In genomic region chr5:15500326-15500958, GRCh38 we compare ENCODE assay signal across 8 cellular contexts. TPM values are rescaled to one million over a fixed set of nuclear protein-coding genes. Genes with fewer than 3 reads are reported as not detected.
DNase-seq lines count a peak whose midpoint lies in the region; ATAC-seq and TF ChIP-seq lines count a peak whose summit lies in the region.

No MANE protein-coding gene starts in this region.

- H3K27ac ChIP-seq in ectodermal cell (ENCODE audit: insufficient read depth, low read depth, low read length, poor library complexity, severe bottlenecking) (no peak overlapping the region), lower lobe of right lung (peak overlapping the region; percentile 82), upper lobe of left lung (peak overlapping the region; percentile 79 to 89 (median 88))

- TF ChIP-seq EP300 in upper lobe of left lung (IDR thresholded peaks at IDR 0.05), result no peak

- no peak for TF ChIP-seq CTCF in lower lobe of right lung (IDR thresholded peaks at IDR 0.05)
- peak in 1 of 6 experiments; percentile 10 for TF ChIP-seq CTCF in upper lobe of left lung (IDR thresholded peaks at IDR 0.05)

- DNase-seq in ACHN (peak; percentile 53), HT1080 (ENCODE audit: low read depth) (peak; percentile 27), lower lobe of right lung (peak; percentile 48), upper lobe of left lung (no peak)
- DNase-seq in effector CD8-positive, alpha-beta T cell (lab: John Stamatoyannopoulos, UW), result no peak
- no peak for DNase-seq in activated CD4-positive, alpha-beta T cell treated with anti-CD3 and anti-CD28 coated beads, Interleukin-2, amount 50 U/mL, for 48 hours

- no peaks in the 10 kb centered on the region for H3K27me3 ChIP-seq in ectodermal cell (ENCODE audit: control insufficient read depth, insufficient read depth, low read length, poor library complexity, severe bottlenecking)
- no peaks in the 10 kb centered on the region for H3K27me3 ChIP-seq in lower lobe of right lung (ENCODE audit: low read depth)
- H3K27me3 ChIP-seq in upper lobe of left lung, result no peaks in the 10 kb centered on the region

- TF ChIP-seq POLR2A in upper lobe of left lung (IDR thresholded peaks at IDR 0.05), result no peak

- no peaks in the 10 kb centered on the region for H3K36me3 ChIP-seq in ectodermal cell (ENCODE audit: control insufficient read depth, insufficient read depth, low read length)
- no peaks in the 10 kb centered on the region for H3K36me3 ChIP-seq in lower lobe of right lung
- H3K36me3 ChIP-seq in upper lobe of left lung, result no peaks in the 10 kb centered on the region

- peaks cover 2% of the 10 kb centered on the region for H3K4me1 ChIP-seq in ectodermal cell (ENCODE audit: control insufficient read depth, insufficient read depth, low read length)
- peaks cover 6% of the 10 kb centered on the region for H3K4me1 ChIP-seq in lower lobe of right lung
- H3K4me1 ChIP-seq in upper lobe of left lung, result peaks cover 0 to 15% (median 3%) of the 10 kb centered on the region in 4 donors

- in situ Hi-C loops in ACHN (cut with HindIII; ENCODE audit: low pct_ligation_motif_present, low pct_unique_long_range_greater_than_20kb, low sequenced_read_pairs), result no loop called here

- H3K4me3 ChIP-seq in ectodermal cell (ENCODE audit: insufficient read depth, low read depth, low read length) (peak overlapping the region; percentile 76), lower lobe of right lung (peak overlapping the region; percentile 70), upper lobe of left lung (peak overlapping the region; percentile 67 to 74 (median 72))

- H3K9me3 ChIP-seq in ectodermal cell (ENCODE audit: control insufficient read depth, low read length), result no peaks in the 10 kb centered on the region
- no peaks in the 10 kb centered on the region for H3K9me3 ChIP-seq in lower lobe of right lung
- no peaks in the 10 kb centered on the region for H3K9me3 ChIP-seq in upper lobe of left lung

- WGBS in ectodermal cell, 2 experiments, result 0% methylated on average over 61 of the region's 61 CpGs
- WGBS in upper lobe of left lung, 2 donors, result 0% methylated on average over 18 of the region's 61 CpGs; no CpG with 5 or more reads in 1 of the 2 donors

- intact Hi-C loops in lower lobe of right lung (cut with DNase I), result no loop called here

- ATAC-seq in lower lobe of right lung (peak; percentile 65 to 71), upper lobe of left lung (ENCODE audit: low FRiP score in 2 of 2) (peak; percentile 66 to 78), GM19452 (IDR thresholded peaks at IDR 0.05; ENCODE audit: unreplicated experiment) (no peak)

RNA-seq across cellular contexts. Expression of gene FBXL7, which starts 0.5 kb away (rescaled TPM):
- total RNA-seq in HT1080 (2014; rRNA removed; shearing (Covaris generic)), result 1.4 and 2.5 TPM in 2 replicates
- polyA plus RNA-seq in HT1080 (2015; cell fraction: cytosol; rRNA removed), result 3.4 and 3.6 TPM in 2 replicates
- polyA plus RNA-seq in HT1080 (2015; cell fraction: nucleus; rRNA removed), result 5.8 and 6.6 TPM in 2 replicates
- 28.2 TPM for polyA plus RNA-seq in ectodermal cell (2013, experiment 1 of 4)
- polyA plus RNA-seq in ectodermal cell (2013, experiment 2 of 4), result 24.3 TPM
- polyA plus RNA-seq in ectodermal cell (2013, experiment 3 of 4), result 19.3 TPM
- 20.5 TPM for polyA plus RNA-seq in ectodermal cell (2013, experiment 4 of 4)
- total RNA-seq in lower lobe of right lung (8.0 TPM), upper lobe of left lung (10 to 100 TPM in 1 of 6 donors, 1 to 10 TPM in 5; 4.9 to 13.6 (median 6.9) TPM)

Comparison
In these comparisons a context has a peak if more than half of its experiments do, and no peak if none do; other contexts are left out.
1. DNase-seq: peak in ACHN (single experiment), HT1080 (single experiment) and lower lobe of right lung (single experiment); none in upper lobe of left lung (0 of 2), effector CD8-positive, alpha-beta T cell (single experiment) and activated CD4-positive, alpha-beta T cell treated with anti-CD3 and anti-CD28 coated beads, Interleukin-2, amount 50 U/mL, for 48 hours (0 of 2).
2. Peak in every context shown above with its lines, with median percentiles within 50 percentile points of each other: H3K4me3 ChIP-seq.